ENCODE assay signal across 12 cellular contexts in genomic region chr16:12661656-12662172, GRCh38.
DNase-seq lines count a peak whose midpoint lies in the region; ATAC-seq lines count a peak whose summit lies in the region.
"Had no signal": no experiment of that assay in that cellular context is flagged by ENCODE, and none has a peak within 500 bp of the region (broad histone marks: within the 10 kb centered on the region; RNA-seq: fewer than 3 reads in every experiment).

No MANE protein-coding gene starts in this region.

- no peaks in the 10 kb centered on the region for H3K9me2 ChIP-seq in Karpas-422 (replicated peaks; ENCODE audit: insufficient read depth, low read length)

- no peak for ATAC-seq in GM18861 (IDR thresholded peaks at IDR 0.05; ENCODE audit: unreplicated experiment)
- ATAC-seq in aorta (ENCODE audit: low FRiP score): no peak
- ATAC-seq in GM21723 (IDR thresholded peaks at IDR 0.05; ENCODE audit: unreplicated experiment): no peak
- ATAC-seq: esophagus mucosa had no signal

- H4K20me1 ChIP-seq in Karpas-422 (ENCODE audit: insufficient read depth, low read depth, low read length): no peaks in the 10 kb centered on the region

- DNase-seq in Daoy (ENCODE audit: low read depth): peak; percentile 45
- DNase-seq in Karpas-422: peak; percentile 75
- DNase-seq in activated T-helper 2 cell treated with anti-CD3 and anti-CD28 coated beads, Interferon-gamma antibody, Interleukin-2, Interleukin-4, amounts not matched to agents 10 μg/mL and 5 μg/mL and 100 μg/mL, durations not matched to agents 14 hours and 24 hours and 36 hours (ENCODE audit: low spot score): peak; percentile 12
- DNase-seq in left kidney (ENCODE audit: low read depth, low spot score): peak; percentile 95
- no peak for DNase-seq in amygdala (lab: John Stamatoyannopoulos, UW)
- no peak for DNase-seq in aorta
- DNase-seq: activated CD8-positive, alpha-beta memory T cell treated with anti-CD3 and anti-CD28 coated beads for 24 hours; NCI-H2171 had no signal

- H3K4me3 Mint-ChIP-seq in activated T-helper 2 cell treated with anti-CD3 and anti-CD28 coated beads, Interferon-gamma antibody, Interleukin-2, Interleukin-4, amounts not matched to agents 10 μg/mL and 5 μg/mL and 100 μg/mL, durations not matched to agents 14 hours and 24 hours and 36 hours (ENCODE audit: low read depth): no peak overlapping the region

- no peak overlapping the region for H2AFZ ChIP-seq in Karpas-422 (ENCODE audit: low read length)

- H3K36me3 Mint-ChIP-seq in activated T-helper 2 cell treated with anti-CD3 and anti-CD28 coated beads, Interferon-gamma antibody, Interleukin-2, Interleukin-4, amounts not matched to agents 10 μg/mL and 5 μg/mL and 100 μg/mL, durations not matched to agents 14 hours and 24 hours and 36 hours (ENCODE audit: low read depth): peaks cover 12% of the 10 kb centered on the region

- no peaks in the 10 kb centered on the region for H3K36me3 ChIP-seq in Karpas-422 (ENCODE audit: insufficient read depth, low read length)
- peaks cover 4 to 6% of the 10 kb centered on the region in 2 donors for H3K36me3 ChIP-seq in aorta (ENCODE audit: control insufficient read depth in 1 of 2, insufficient read depth in 2 of 2, low read length in 1 of 2)

- H3K79me2 ChIP-seq in Karpas-422 (ENCODE audit: low read length): no peaks in the 10 kb centered on the region

- H3K9me3 ChIP-seq in Karpas-422 (ENCODE audit: low read length) (0 out of 2 replicates have a peak, but pooled peaks cover 3% of the 10 kb centered on the region), aorta (ENCODE audit: control insufficient read depth, low read length) (peaks cover 8% of the 10 kb centered on the region)
- H3K9me3 ChIP-seq: neutrophil had no signal

- H3K4me1 Mint-ChIP-seq in activated T-helper 2 cell treated with anti-CD3 and anti-CD28 coated beads, Interferon-gamma antibody, Interleukin-2, Interleukin-4, amounts not matched to agents 10 μg/mL and 5 μg/mL and 100 μg/mL, durations not matched to agents 14 hours and 24 hours and 36 hours (ENCODE audit: low read depth): no peaks in the 10 kb centered on the region

- H3K4me1 ChIP-seq in Karpas-422 (ENCODE audit: low read length) (no peaks in the 10 kb centered on the region), aorta (ENCODE audit: control insufficient read depth in 1 of 2, insufficient read depth in 2 of 2, low read length in 2 of 2) (no peaks in the 10 kb centered on the region)

- H3K27me3 ChIP-seq in Karpas-422 (ENCODE audit: low read length): no peaks in the 10 kb centered on the region
- H3K27me3 ChIP-seq in aorta (ENCODE audit: control insufficient read depth in 1 of 2, insufficient read depth in 2 of 2, low read length in 1 of 2): no peaks in the 10 kb centered on the region
- H3K27me3 ChIP-seq: neutrophil had no signal

- no peak overlapping the region for H3K27ac Mint-ChIP-seq in activated T-helper 2 cell treated with anti-CD3 and anti-CD28 coated beads, Interferon-gamma antibody, Interleukin-2, Interleukin-4, amounts not matched to agents 10 μg/mL and 5 μg/mL and 100 μg/mL, durations not matched to agents 14 hours and 24 hours and 36 hours

- intact Hi-C loops in activated T-helper 2 cell treated with anti-CD3 and anti-CD28 coated beads, Interferon-gamma antibody, Interleukin-2, Interleukin-4, amounts not matched to agents 10 μg/mL and 5 μg/mL and 100 μg/mL, durations not matched to agents 14 hours and 24 hours and 36 hours (cut with micrococcal nuclease): no loop called here
- intact Hi-C loops in aorta (cut with DNase I): no loop called here

- WGBS in aorta, 2 donors: 34 to 39% methylated on average over 10 of the region's 10 CpGs

- no peak overlapping the region for H3K4me2 ChIP-seq in Karpas-422 (ENCODE audit: low read depth, low read length, poor library complexity, severe bottlenecking)

- H3K4me3 ChIP-seq in Karpas-422 (ENCODE audit: low read length): no peak overlapping the region
- H3K4me3 ChIP-seq in aorta (ENCODE audit: low read length in 2 of 2): no peak overlapping the region

- no peak overlapping the region for H3K27ac ChIP-seq in Karpas-422 (ENCODE audit: low read length)
- H3K27ac ChIP-seq in aorta (ENCODE audit: low read depth in 1 of 2, low read length in 2 of 2): no peak overlapping the region
- H3K27ac ChIP-seq: neutrophil had no signal

- no peak overlapping the region for H3K9ac ChIP-seq in Karpas-422 (ENCODE audit: low read length)

- peaks cover 29% of the 10 kb centered on the region for H3K9me3 Mint-ChIP-seq in activated T-helper 2 cell treated with anti-CD3 and anti-CD28 coated beads, Interferon-gamma antibody, Interleukin-2, Interleukin-4, amounts not matched to agents 10 μg/mL and 5 μg/mL and 100 μg/mL, durations not matched to agents 14 hours and 24 hours and 36 hours

- no peaks in the 10 kb centered on the region for H3K27me3 Mint-ChIP-seq in activated T-helper 2 cell treated with anti-CD3 and anti-CD28 coated beads, Interferon-gamma antibody, Interleukin-2, Interleukin-4, amounts not matched to agents 10 μg/mL and 5 μg/mL and 100 μg/mL, durations not matched to agents 14 hours and 24 hours and 36 hours (ENCODE audit: low read depth)

Comparison
In these comparisons a context has a peak if more than half of its experiments do, and no peak if none do; other contexts are left out.
1. DNase-seq: peak in Daoy (single experiment), Karpas-422 (single experiment), activated T-helper 2 cell treated with anti-CD3 and anti-CD28 coated beads, Interferon-gamma antibody, Interleukin-2, Interleukin-4, amounts not matched to agents 10 μg/mL and 5 μg/mL and 100 μg/mL, durations not matched to agents 14 hours and 24 hours and 36 hours (single experiment) and left kidney (single experiment); none in amygdala (0 of 56) and aorta (0 of 2).